In genomic region chr3:98731720-98732238, GRCh38 we compare ENCODE assay signal across 8 cellular contexts. TPM values are rescaled to one million over a fixed set of nuclear protein-coding genes. Genes with fewer than 3 reads are reported as not detected.
DNase-seq lines count a peak whose midpoint lies in the region; ATAC-seq, FAIRE-seq and TF ChIP-seq lines count a peak whose summit lies in the region.

No MANE protein-coding gene starts in this region.

- H3K9ac ChIP-seq in iPS-18a (ENCODE audit: low read length) = peak overlapping the region; percentile 76

- H3K4me1 Mint-ChIP-seq in activated naive CD8-positive, alpha-beta T cell (ENCODE audit: low read depth) = peaks cover 15% of the 10 kb centered on the region
- peaks cover 11% of the 10 kb centered on the region for H3K4me1 Mint-ChIP-seq in stimulated activated memory B cell treated with anti-CD40 and anti-IgM and Interleukin-4, amounts not matched to agents 10 μg/mL and 1 μg/mL and 100 μg/mL, for 72 hours

- no peak overlapping the region for H3K27ac Mint-ChIP-seq in activated naive CD8-positive, alpha-beta T cell
- H3K27ac Mint-ChIP-seq in stimulated activated memory B cell treated with anti-CD40 and anti-IgM and Interleukin-4, amounts not matched to agents 10 μg/mL and 1 μg/mL and 100 μg/mL, for 72 hours = no peak overlapping the region

- H3K4me1 ChIP-seq in iPS-18a (ENCODE audit: control insufficient read depth, low read depth, low read length) = peaks cover 18% of the 10 kb centered on the region

- H3K9me3 ChIP-seq in iPS-18a (ENCODE audit: control insufficient read depth, low read depth, low read length) = no peaks in the 10 kb centered on the region

- no peaks in the 10 kb centered on the region for H3K9me3 Mint-ChIP-seq in activated naive CD8-positive, alpha-beta T cell (ENCODE audit: low read depth)
- no peaks in the 10 kb centered on the region for H3K9me3 Mint-ChIP-seq in stimulated activated memory B cell treated with anti-CD40 and anti-IgM and Interleukin-4, amounts not matched to agents 10 μg/mL and 1 μg/mL and 100 μg/mL, for 72 hours

- peaks cover 39% of the 10 kb centered on the region for H3K27me3 ChIP-seq in iPS-18a (ENCODE audit: control insufficient read depth, insufficient read depth, low read length)

- no peak overlapping the region for H3K27ac ChIP-seq in iPS-18a (ENCODE audit: low read length)

- no peaks in the 10 kb centered on the region for H3K36me3 ChIP-seq in iPS-18a (ENCODE audit: control insufficient read depth, low read depth, low read length)

- ATAC-seq in stimulated activated memory B cell treated with anti-CD40 and anti-IgM and Interleukin-4, amounts not matched to agents 10 μg/mL and 1 μg/mL and 100 μg/mL, for 72 hours = no peak

- no peak for FAIRE-seq in D721Med (lab: Jason Lieb, UNC)

- DNase-seq in HuH-7 (ENCODE audit: low spot score) (peak; percentile 32), DMS114 treated with DMSO at 0.1 percent for 48 hours (lab: John Stamatoyannopoulos, UW; ENCODE audit: unreplicated experiment) (no peak), D721Med (ENCODE audit: insufficient read length, low spot score) (no peak), mucosa of gallbladder (ENCODE audit: low spot score) (no peak), 8988T (no peak)

- H3K4me3 ChIP-seq in iPS-18a (ENCODE audit: low read length) = peak overlapping the region; percentile 86

- no peaks in the 10 kb centered on the region for H3K36me3 Mint-ChIP-seq in activated naive CD8-positive, alpha-beta T cell
- no peaks in the 10 kb centered on the region for H3K36me3 Mint-ChIP-seq in stimulated activated memory B cell treated with anti-CD40 and anti-IgM and Interleukin-4, amounts not matched to agents 10 μg/mL and 1 μg/mL and 100 μg/mL, for 72 hours

- no peak for TF ChIP-seq CTCF in D721Med (IDR thresholded peaks at IDR 0.05; ENCODE audit: insufficient read depth, missing control alignments)

- peak overlapping the region; percentile 79 for H3K4me3 Mint-ChIP-seq in activated naive CD8-positive, alpha-beta T cell
- peak overlapping the region; percentile 71 for H3K4me3 Mint-ChIP-seq in stimulated activated memory B cell treated with anti-CD40 and anti-IgM and Interleukin-4, amounts not matched to agents 10 μg/mL and 1 μg/mL and 100 μg/mL, for 72 hours

- H3K27me3 Mint-ChIP-seq in activated naive CD8-positive, alpha-beta T cell = peaks cover 39% of the 10 kb centered on the region
- peaks cover 46% of the 10 kb centered on the region for H3K27me3 Mint-ChIP-seq in stimulated activated memory B cell treated with anti-CD40 and anti-IgM and Interleukin-4, amounts not matched to agents 10 μg/mL and 1 μg/mL and 100 μg/mL, for 72 hours

RNA-seq across cellular contexts. Expression of gene ST3GAL6, which starts 31.4 kb away (rescaled TPM):
- total RNA-seq in mucosa of gallbladder = 5.9 TPM
